Comparison of ENCODE assay signal across 10 cellular contexts in the genomic region with DNA sequence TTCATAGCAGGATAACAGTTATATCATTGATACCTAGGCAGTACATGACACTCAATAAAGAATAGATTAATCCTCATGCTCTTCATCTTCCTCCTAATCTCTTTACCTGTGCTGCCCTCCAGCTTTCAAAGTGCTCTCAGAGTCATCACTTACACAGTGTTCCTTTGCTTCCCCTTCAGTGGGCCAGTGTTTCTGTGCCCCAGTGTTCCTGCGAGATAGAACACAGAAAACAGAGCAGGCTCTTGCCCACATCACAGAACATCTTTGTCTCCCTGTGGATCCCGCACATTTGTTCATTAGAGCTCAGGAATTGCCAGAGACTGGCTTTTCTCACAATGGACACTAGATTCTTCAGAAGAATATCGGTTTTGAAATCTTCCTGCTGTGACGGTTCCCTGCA. TPM values are rescaled to one million over a fixed set of nuclear protein-coding genes. Genes with fewer than 3 reads are reported as not detected.
DNase-seq lines count a peak whose midpoint lies in the region; FAIRE-seq and TF ChIP-seq lines count a peak whose summit lies in the region.
"Not testable (repeated sequence)": the region's sequence is repeated elsewhere in the genome, so short reads cannot be mapped to it uniquely, and the experiment has no call there.
"Had no signal": no experiment of that assay in that cellular context is flagged by ENCODE, and none has a peak within 500 bp of the region (broad histone marks: within the 10 kb centered on the region; RNA-seq: fewer than 3 reads in every experiment).

No MANE protein-coding gene starts in this region.

- CTCF ChIA-PET in H1 (lab: Charles Lee; ENCODE audit: partially characterized antibody), result interaction anchor here (1.1 kb wide), 1 partner anchor 421 kb away, joined by 3 read pairs; no protein-coding TSS in a partner anchor

- H3K18ac ChIP-seq in H1 (ENCODE audit: extremely low read depth, low read length); neuronal stem cell (ENCODE audit: low read length): not testable (repeated sequence)

- not testable (repeated sequence) for H2BK120ac ChIP-seq in H1 (replicated peaks; ENCODE audit: low read depth, low read length); neuronal stem cell (ENCODE audit: low read depth, low read length)

- not testable (repeated sequence) for H3K14ac ChIP-seq in H1 (ENCODE audit: insufficient read length); neuronal stem cell (ENCODE audit: low read length)

- not testable (repeated sequence) for H4K20me1 ChIP-seq in OCI-LY3 (ENCODE audit: insufficient read depth, low read length); H1 (replicated peaks in 1 of 2; ENCODE audit: control insufficient read depth in 1 of 2, insufficient read depth in 2 of 2, low read length in 2 of 2)

- H3K27ac ChIP-seq in OCI-LY3 (ENCODE audit: low read length); H1 (ENCODE audit: low read depth, low read length); neuronal stem cell (replicated peaks; ENCODE audit: low read length): not testable (repeated sequence)
- H3K27ac ChIP-seq in angular gyrus (ENCODE audit: low read depth, low read length), result peak overlapping the region; percentile 67
- peak overlapping the region; percentile 81 for H3K27ac ChIP-seq in layer of hippocampus (ENCODE audit: low read depth, low read length)

- peak; percentile 27 for TF ChIP-seq CTCF in OCI-LY3 (IDR thresholded peaks at IDR 0.05; ENCODE audit: low read depth, low read length)
- TF ChIP-seq CTCF in H1 (IDR thresholded peaks at IDR 0.05; ENCODE audit: control extremely low read depth in 1 of 3, insufficient read depth in 1 of 3, low read depth in 1 of 3, low read length in 3 of 3), result not testable (repeated sequence)

- H3K79me1 ChIP-seq in H1 (ENCODE audit: low read depth, low read length); neuronal stem cell (ENCODE audit: low read depth, low read length): not testable (repeated sequence)

- H2BK5ac ChIP-seq in H1 (ENCODE audit: low read depth, low read length); neuronal stem cell (ENCODE audit: low read length): not testable (repeated sequence)

- H2BK12ac ChIP-seq in H1 (ENCODE audit: low read depth, low read length); neuronal stem cell (ENCODE audit: low read length): not testable (repeated sequence)

- H3K56ac ChIP-seq in H1 (replicated peaks; ENCODE audit: insufficient read length, low read depth, low read length), result not testable (repeated sequence)

- not testable (repeated sequence) for DNase-seq in H1 (ENCODE audit: low read depth in 1 of 2, low spot score in 2 of 2); neuronal stem cell (ENCODE audit: low spot score)
- DNase-seq in putamen (ENCODE audit: low spot score), result peak; percentile 27

- not testable (repeated sequence) for H3K79me2 ChIP-seq in OCI-LY3 (ENCODE audit: low read length); H1 (ENCODE audit: control insufficient read depth in 1 of 2, insufficient read depth in 2 of 2, low read length in 2 of 2)

- not testable (repeated sequence) for H2BK20ac ChIP-seq in H1 (ENCODE audit: low read length)

- H4K8ac ChIP-seq in H1 (ENCODE audit: extremely low read depth, insufficient read depth, low read length); neuronal stem cell (ENCODE audit: low read depth, low read length): not testable (repeated sequence)

- not testable (repeated sequence) for H3K23me2 ChIP-seq in H1 (ENCODE audit: low read depth, low read length)

- H3K4me2 ChIP-seq in OCI-LY3 (ENCODE audit: low read length); H1 (ENCODE audit: insufficient read depth in 1 of 2, low read depth in 2 of 2, low read length in 2 of 2); neuronal stem cell (ENCODE audit: insufficient read depth, low read length, poor library complexity, severe bottlenecking): not testable (repeated sequence)

- not testable (repeated sequence) for TF ChIP-seq POLR2A in H1 (IDR thresholded peaks at IDR 0.05; ENCODE audit: control extremely low read depth in 1 of 2, low read depth in 2 of 2, low read length in 2 of 2)

- not testable (repeated sequence) for H2AK5ac ChIP-seq in H1 (ENCODE audit: low read depth, low read length); neuronal stem cell (ENCODE audit: low read depth, low read length)

- not testable (repeated sequence) for H3K36me3 ChIP-seq in OCI-LY3 (replicated peaks; ENCODE audit: low read depth, low read length); H1 (ENCODE audit: control insufficient read depth in 2 of 4, insufficient read depth in 4 of 4, low read length in 3 of 4); neuronal stem cell (replicated peaks in 1 of 2; ENCODE audit: control insufficient read depth in 2 of 2, insufficient read depth in 2 of 2, low read length in 2 of 2)

- POLR2A ChIA-PET in H1 (lab: Charles Lee; ENCODE audit: partially characterized antibody), result not testable (repeated sequence)

- H2AFZ ChIP-seq in OCI-LY3 (ENCODE audit: low read depth, low read length), result not testable (repeated sequence)
- H2AFZ ChIP-seq in H1 (ENCODE audit: low read length), result peak overlapping the region; percentile 85
- H2AFZ ChIP-seq in neuronal stem cell (ENCODE audit: low read length), result peak overlapping the region; percentile 35

- H4K91ac ChIP-seq in H1 (replicated peaks; ENCODE audit: insufficient read length, low read length); neuronal stem cell (ENCODE audit: low read depth, low read length, poor library complexity): not testable (repeated sequence)

- not testable (repeated sequence) for H3K27me3 ChIP-seq in OCI-LY3 (ENCODE audit: low read depth, low read length); H1 (replicated peaks in 1 of 4; ENCODE audit: control insufficient read depth in 3 of 4, extremely low read depth in 1 of 4, insufficient read depth in 3 of 4, low read length in 3 of 4); layer of hippocampus (ENCODE audit: control insufficient read depth, insufficient read depth, low read length); neuronal stem cell (ENCODE audit: control insufficient read depth in 3 of 3, insufficient read depth in 3 of 3, low read depth in 1 of 3, low read length in 3 of 3)

- not testable (repeated sequence) for TF ChIP-seq EP300 in H1 (IDR thresholded peaks at IDR 0.05; ENCODE audit: borderline replicate concordance in 1 of 2, low read depth in 2 of 2, low read length in 2 of 2)

- H3K9me3 ChIP-seq in OCI-LY3 (ENCODE audit: insufficient read depth, low read length); H1 (ENCODE audit: insufficient read depth in 2 of 2, low read depth in 1 of 2, low read length in 1 of 2); neuronal stem cell (replicated peaks in 1 of 2; ENCODE audit: control insufficient read depth in 2 of 2, insufficient read depth in 1 of 2, low read depth in 1 of 2, low read length in 2 of 2): not testable (repeated sequence)

- 86% methylated on average over 4 of the region's 4 CpGs; no CpG with 5 or more reads in 1 of the 2 experiments for WGBS in H1 (ENCODE audit: extremely low coverage in 1 of 2, insufficient coverage in 1 of 2, insufficient read length in 1 of 2, insufficient replicate concordance in 2 of 2, low coverage in 1 of 2, low lambda C conversion rate in 2 of 2, missing lambda C conversion rate in 1 of 2), 2 experiments
- no CpG with 5 or more reads among the region's 4 CpGs for WGBS in neuronal stem cell (ENCODE audit: extremely low coverage in 2 of 2, insufficient read length in 2 of 2, insufficient replicate concordance in 1 of 2), 2 donors

- FAIRE-seq in H1 (lab: Jason Lieb, UNC), result not testable (repeated sequence)

- not testable (repeated sequence) for H3K4ac ChIP-seq in H1 (replicated peaks; ENCODE audit: insufficient read length, low read depth, low read length); neuronal stem cell (ENCODE audit: low read length)

- not testable (repeated sequence) for H3K23ac ChIP-seq in H1 (ENCODE audit: insufficient read length); neuronal stem cell (ENCODE audit: low read depth, low read length, poor library complexity)

- not testable (repeated sequence) for H3K4me1 ChIP-seq in OCI-LY3 (ENCODE audit: low read length); H1 (replicated peaks in 1 of 4; ENCODE audit: control insufficient read depth in 3 of 4, insufficient read depth in 4 of 4, low read length in 3 of 4); neuronal stem cell (ENCODE audit: control insufficient read depth in 2 of 2, insufficient read depth in 1 of 2, low read depth in 1 of 2, low read length in 2 of 2)

- not testable (repeated sequence) for H2BK15ac ChIP-seq in H1 (ENCODE audit: low read length); neuronal stem cell (ENCODE audit: low read length)

- not testable (repeated sequence) for TF ChIP-seq RAD21 in H1 (IDR thresholded peaks at IDR 0.05 in 1 of 2, conservative IDR thresholded peaks at IDR 0.05 in 1 of 2; ENCODE audit: low read depth in 2 of 2, low read length in 2 of 2)

- H3K4me3 ChIP-seq in OCI-LY3 (ENCODE audit: low read length); H1 (ENCODE audit: extremely low read depth in 1 of 4, insufficient read depth in 2 of 4, low read depth in 3 of 4, low read length in 4 of 4); neuronal stem cell (ENCODE audit: low read length in 2 of 2): not testable (repeated sequence)

- not testable (repeated sequence) for H3K9ac ChIP-seq in OCI-LY3 (ENCODE audit: low read length); H1 (replicated peaks in 1 of 4; ENCODE audit: extremely low read depth in 1 of 4, low read depth in 3 of 4, low read length in 3 of 4); neuronal stem cell (ENCODE audit: low read depth, low read length, poor library complexity)

- H4K5ac ChIP-seq in H1 (ENCODE audit: insufficient read length, low read depth, low read length), result not testable (repeated sequence)

RNA-seq across cellular contexts. Expression of a gene that starts 12.5 kb away (rescaled TPM):
- total RNA-seq in H1 (2021; fragmentation: NEBNext Ultra II Directional; extraction: Animal tissue kit (Norgen Biotek cat#: 25700)), result not detected in 2 replicates
- polyA plus RNA-seq in H1 (2011; rRNA removed), result not detected in 2 replicates
- not detected for polyA plus RNA-seq in H1 (2011; cell fraction: cytosol; rRNA removed)
- polyA plus RNA-seq in H1 (2011; cell fraction: nucleus; rRNA removed), result not detected
- not detected in 4 replicates for polyA plus RNA-seq in H1 (2012, experiment 1 of 2)
- polyA plus RNA-seq in H1 (2012, experiment 2 of 2), result not detected
- polyA plus RNA-seq in H1 (2013, experiment 1 of 2), result not detected
- not detected for polyA plus RNA-seq in H1 (2013, experiment 2 of 2)
- polyA minus RNA-seq in H1 (2011; rRNA and poly(A)+ RNA removed), result not detected in 2 replicates
- not detected for polyA minus RNA-seq in H1 (2011; cell fraction: cytosol; rRNA and poly(A)+ RNA removed)
- polyA minus RNA-seq in H1 (2011; cell fraction: nucleus; rRNA and poly(A)+ RNA removed), result not detected
- polyA plus RNA-seq in neuronal stem cell (2013, experiment 1 of 2), result not detected
- polyA plus RNA-seq in neuronal stem cell (2013, experiment 2 of 2), result not detected
- total RNA-seq: Caco-2; CD4-positive, alpha-beta T cell; HT-29 had no signal
- polyA plus RNA-seq: BJ had no signal

RNA-seq across cellular contexts. Expression of a gene that starts 36.2 kb away (rescaled TPM):
- total RNA-seq in H1 (2021; fragmentation: NEBNext Ultra II Directional; extraction: Animal tissue kit (Norgen Biotek cat#: 25700)), result 3.9 and 4.1 TPM in 2 replicates
- 2.1 and 2.6 TPM in 2 replicates for polyA plus RNA-seq in H1 (2011; rRNA removed)
- 3.9 TPM for polyA plus RNA-seq in H1 (2011; cell fraction: cytosol; rRNA removed)
- 6.3 TPM for polyA plus RNA-seq in H1 (2011; cell fraction: nucleus; rRNA removed)
- 2.7 to 8.1 TPM (median 3.3 TPM) in 4 replicates for polyA plus RNA-seq in H1 (2012, experiment 1 of 2)
- 0.66 TPM for polyA plus RNA-seq in H1 (2012, experiment 2 of 2)
- polyA plus RNA-seq in H1 (2013, experiment 1 of 2), result 5.2 TPM
- polyA plus RNA-seq in H1 (2013, experiment 2 of 2), result 3.9 TPM
- 8.2 and 13.2 TPM in 2 replicates for polyA minus RNA-seq in H1 (2011; rRNA and poly(A)+ RNA removed)
- 3.5 TPM for polyA minus RNA-seq in H1 (2011; cell fraction: cytosol; rRNA and poly(A)+ RNA removed)
- polyA minus RNA-seq in H1 (2011; cell fraction: nucleus; rRNA and poly(A)+ RNA removed), result 28.1 TPM
- 21.0 TPM for polyA plus RNA-seq in neuronal stem cell (2013, experiment 1 of 2)
- 22.1 TPM for polyA plus RNA-seq in neuronal stem cell (2013, experiment 2 of 2)
- total RNA-seq: CD4-positive, alpha-beta T cell; HT-29 had no signal
- polyA plus RNA-seq: BJ had no signal
